ENCODE assay signal across 1 cellular context in the genomic region with DNA sequence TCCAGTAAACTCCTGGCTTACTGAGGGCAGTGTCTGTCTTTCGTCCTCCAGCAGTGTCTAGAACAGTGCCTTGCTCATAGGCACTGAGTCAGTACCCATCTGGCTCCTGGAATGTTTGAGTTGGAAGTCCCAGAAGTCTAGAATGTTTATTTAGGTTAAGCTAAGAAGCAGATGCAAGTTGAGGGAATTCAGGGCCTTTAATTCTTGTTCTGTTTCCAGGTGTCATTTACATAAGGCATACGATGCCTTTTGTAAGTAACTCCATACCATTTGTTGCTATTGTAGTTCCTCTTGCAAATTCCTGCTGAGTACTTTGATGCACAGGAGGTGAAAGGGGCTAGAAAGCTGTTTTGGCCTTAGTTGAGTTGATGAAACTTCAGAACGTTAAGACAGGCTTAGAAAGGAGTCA.
A peak's percentile ranks its signal among the peaks of the same experiment; 100 is the strongest.
TF ChIP-seq lines count a peak whose summit lies in the region.

No MANE protein-coding gene starts in this region.

TF ChIP-seq in SK-N-SH, 30 proteins besides CTCF, POLR2A, EP300 and RAD21 (continued from another document):
- TF ChIP-seq, protein P1, sequence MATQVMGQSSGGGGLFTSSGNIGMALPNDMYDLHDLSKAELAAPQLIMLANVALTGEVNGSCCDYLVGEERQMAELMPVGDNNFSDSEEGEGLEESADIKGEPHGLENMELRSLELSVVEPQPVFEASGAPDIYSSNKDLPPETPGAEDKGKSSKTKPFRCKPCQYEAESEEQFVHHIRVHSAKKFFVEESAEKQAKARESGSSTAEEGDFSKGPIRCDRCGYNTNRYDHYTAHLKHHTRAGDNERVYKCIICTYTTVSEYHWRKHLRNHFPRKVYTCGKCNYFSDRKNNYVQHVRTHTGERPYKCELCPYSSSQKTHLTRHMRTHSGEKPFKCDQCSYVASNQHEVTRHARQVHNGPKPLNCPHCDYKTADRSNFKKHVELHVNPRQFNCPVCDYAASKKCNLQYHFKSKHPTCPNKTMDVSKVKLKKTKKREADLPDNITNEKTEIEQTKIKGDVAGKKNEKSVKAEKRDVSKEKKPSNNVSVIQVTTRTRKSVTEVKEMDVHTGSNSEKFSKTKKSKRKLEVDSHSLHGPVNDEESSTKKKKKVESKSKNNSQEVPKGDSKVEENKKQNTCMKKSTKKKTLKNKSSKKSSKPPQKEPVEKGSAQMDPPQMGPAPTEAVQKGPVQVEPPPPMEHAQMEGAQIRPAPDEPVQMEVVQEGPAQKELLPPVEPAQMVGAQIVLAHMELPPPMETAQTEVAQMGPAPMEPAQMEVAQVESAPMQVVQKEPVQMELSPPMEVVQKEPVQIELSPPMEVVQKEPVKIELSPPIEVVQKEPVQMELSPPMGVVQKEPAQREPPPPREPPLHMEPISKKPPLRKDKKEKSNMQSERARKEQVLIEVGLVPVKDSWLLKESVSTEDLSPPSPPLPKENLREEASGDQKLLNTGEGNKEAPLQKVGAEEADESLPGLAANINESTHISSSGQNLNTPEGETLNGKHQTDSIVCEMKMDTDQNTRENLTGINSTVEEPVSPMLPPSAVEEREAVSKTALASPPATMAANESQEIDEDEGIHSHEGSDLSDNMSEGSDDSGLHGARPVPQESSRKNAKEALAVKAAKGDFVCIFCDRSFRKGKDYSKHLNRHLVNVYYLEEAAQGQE (IDR thresholded peaks at IDR 0.05; ENCODE audit: low read depth, low read length): peak; percentile 43; the same call in 1 of the 2 replicates
- TF ChIP-seq ELF1 (IDR thresholded peaks at IDR 0.05) (no peak), FOSL2 (IDR thresholded peaks at IDR 0.05; ENCODE audit: borderline replicate concordance, low read depth) (peak; percentile 46; the same call in 1 of the 2 replicates), GABPA (IDR thresholded peaks at IDR 0.05; ENCODE audit: low read depth) (no peak), YY1 (IDR thresholded peaks at IDR 0.05; ENCODE audit: low read depth) (no peak), TCF12 (IDR thresholded peaks at IDR 0.05) (peak; percentile 92), MXI1 (IDR thresholded peaks at IDR 0.05; ENCODE audit: low read depth, low read length) (no peak), RCOR1 (IDR thresholded peaks at IDR 0.05; ENCODE audit: low read length) (no peak), JUND (IDR thresholded peaks at IDR 0.05) (0 out of 2 replicates have a peak, but pooled peaks have one; percentile 27)
- TF ChIP-seq, protein P2, sequence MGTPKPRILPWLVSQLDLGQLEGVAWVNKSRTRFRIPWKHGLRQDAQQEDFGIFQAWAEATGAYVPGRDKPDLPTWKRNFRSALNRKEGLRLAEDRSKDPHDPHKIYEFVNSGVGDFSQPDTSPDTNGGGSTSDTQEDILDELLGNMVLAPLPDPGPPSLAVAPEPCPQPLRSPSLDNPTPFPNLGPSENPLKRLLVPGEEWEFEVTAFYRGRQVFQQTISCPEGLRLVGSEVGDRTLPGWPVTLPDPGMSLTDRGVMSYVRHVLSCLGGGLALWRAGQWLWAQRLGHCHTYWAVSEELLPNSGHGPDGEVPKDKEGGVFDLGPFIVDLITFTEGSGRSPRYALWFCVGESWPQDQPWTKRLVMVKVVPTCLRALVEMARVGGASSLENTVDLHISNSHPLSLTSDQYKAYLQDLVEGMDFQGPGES (IDR thresholded peaks at IDR 0.05; ENCODE audit: low read depth, low read length): no peak
- TF ChIP-seq, protein P3, sequence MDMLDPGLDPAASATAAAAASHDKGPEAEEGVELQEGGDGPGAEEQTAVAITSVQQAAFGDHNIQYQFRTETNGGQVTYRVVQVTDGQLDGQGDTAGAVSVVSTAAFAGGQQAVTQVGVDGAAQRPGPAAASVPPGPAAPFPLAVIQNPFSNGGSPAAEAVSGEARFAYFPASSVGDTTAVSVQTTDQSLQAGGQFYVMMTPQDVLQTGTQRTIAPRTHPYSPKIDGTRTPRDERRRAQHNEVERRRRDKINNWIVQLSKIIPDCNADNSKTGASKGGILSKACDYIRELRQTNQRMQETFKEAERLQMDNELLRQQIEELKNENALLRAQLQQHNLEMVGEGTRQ (IDR thresholded peaks at IDR 0.05; ENCODE audit: borderline replicate concordance, low read depth, low read length): no peak
